ENCODE assay signal across 1 cellular context in genomic region chr14:103520269-103520656, GRCh38.
TF ChIP-seq lines count a peak whose summit lies in the region.

No MANE protein-coding gene starts in this region.

TF ChIP-seq in IMR-90, 13 proteins besides CTCF, POLR2A, EP300 and RAD21:
- no peak for TF ChIP-seq RFX5 (IDR thresholded peaks at IDR 0.05; ENCODE audit: low read depth, low read length)
- TF ChIP-seq MXI1 (IDR thresholded peaks at IDR 0.05; ENCODE audit: borderline replicate concordance, low read depth, low read length), result no peak
- no peak for TF ChIP-seq MAZ (IDR thresholded peaks at IDR 0.05; ENCODE audit: borderline replicate concordance, low read depth, low read length)
